In genomic region chr2:15562354-15563031, GRCh38 we compare ENCODE assay signal across 9 cellular contexts. TPM values are rescaled to one million over a fixed set of nuclear protein-coding genes. Genes with fewer than 3 reads are reported as not detected.
DNase-seq lines count a peak whose midpoint lies in the region; ATAC-seq and TF ChIP-seq lines count a peak whose summit lies in the region.
"Had no signal": no experiment of that assay in that cellular context is flagged by ENCODE, and none has a peak within 500 bp of the region (broad histone marks: within the 10 kb centered on the region; RNA-seq: fewer than 3 reads in every experiment).

No MANE protein-coding gene starts in this region.

- H3K9me3 Mint-ChIP-seq in activated CD4-positive, alpha-beta T cell treated with anti-CD3 and anti-CD28 coated beads, Interleukin-2, amount 10 ng/mL, durations not matched to agents 24 days and 14 days: no peaks in the 10 kb centered on the region
- no peaks in the 10 kb centered on the region for H3K9me3 Mint-ChIP-seq in activated B cell treated with CpG ODN at 0.5 μM for 24 hours

- H3K4me1 ChIP-seq in hepatocyte (ENCODE audit: insufficient read depth): peaks cover 18% of the 10 kb centered on the region
- peaks cover 23 to 26% of the 10 kb centered on the region in 2 donors for H3K4me1 ChIP-seq in gastrocnemius medialis

- no peak for TF ChIP-seq CTCF in activated B cell treated with CpG ODN at 0.5 μM for 24 hours (IDR thresholded peaks at IDR 0.05)
- no peak for TF ChIP-seq CTCF in hepatocyte (IDR thresholded peaks at IDR 0.05; ENCODE audit: poor library complexity)
- no peak for TF ChIP-seq CTCF in gastrocnemius medialis (IDR thresholded peaks at IDR 0.05 in 4 of 5, conservative IDR thresholded peaks at IDR 0.05 in 1 of 5)

- peak overlapping the region; percentile 98 for H2AFZ ChIP-seq in hepatocyte

- H3K27me3 ChIP-seq in hepatocyte: no peaks in the 10 kb centered on the region
- H3K27me3 ChIP-seq in gastrocnemius medialis: no peaks in the 10 kb centered on the region
- H3K27me3 ChIP-seq: testis had no signal

- H4K20me1 ChIP-seq in hepatocyte (ENCODE audit: insufficient read depth, poor library complexity, severe bottlenecking): no peaks in the 10 kb centered on the region

- H3K27ac Mint-ChIP-seq in activated CD4-positive, alpha-beta T cell treated with anti-CD3 and anti-CD28 coated beads, Interleukin-2, amount 10 ng/mL, durations not matched to agents 24 days and 14 days: peak overlapping the region; percentile 94
- H3K27ac Mint-ChIP-seq in activated B cell treated with CpG ODN at 0.5 μM for 24 hours: no peak overlapping the region

- H3K9me3 ChIP-seq in hepatocyte (ENCODE audit: low read depth) (no peaks in the 10 kb centered on the region), gastrocnemius medialis (no peaks in the 10 kb centered on the region)
- H3K9me3 ChIP-seq: testis had no signal

- H3K27ac ChIP-seq in hepatocyte (peak overlapping the region; percentile 88), gastrocnemius medialis (no peak overlapping the region)

- POLR2A ChIA-PET in activated B cell treated with CpG ODN at 0.5 μM for 24 hours (lab: Charles Lee): interaction anchor here (0.7 to 3.7 kb wide), 2 partner anchors 29 to 1060 kb away, joined by 3 to 19 read pairs; partner anchors contain the start of gene DDX1

- ATAC-seq in activated B cell treated with CpG ODN at 0.5 μM for 24 hours (ENCODE audit: low read depth) (no peak), gastrocnemius medialis (no peak), HG03469 (IDR thresholded peaks at IDR 0.05; ENCODE audit: unreplicated experiment) (no peak), HG02885 (IDR thresholded peaks at IDR 0.05; ENCODE audit: poor library complexity, unreplicated experiment) (no peak)

- CTCF ChIA-PET in activated B cell treated with CpG ODN at 0.5 μM for 24 hours (lab: Charles Lee): interaction anchor here (1.6 kb wide), 1 partner anchor 14 kb away, joined by 12 read pairs; no protein-coding TSS in a partner anchor

- intact Hi-C loops in activated CD4-positive, alpha-beta T cell treated with anti-CD3 and anti-CD28 coated beads, Interleukin-2, amount 10 ng/mL, durations not matched to agents 24 days and 14 days (cut with micrococcal nuclease): loop anchor here (5.0 kb wide), 1 partner anchor 185 kb away; no protein-coding TSS in a partner anchor
- intact Hi-C loops in activated B cell treated with CpG ODN at 0.5 μM for 24 hours (cut with micrococcal nuclease): no loop called here
- intact Hi-C loops in gastrocnemius medialis (cut with DNase I; ENCODE audit: low total_unique reads): loop anchor here (5.0 kb wide), 1 partner anchor 110 kb away; no protein-coding TSS in a partner anchor

- no peaks in the 10 kb centered on the region for H3K9me2 ChIP-seq in hepatocyte (replicated peaks; ENCODE audit: insufficient read depth)

- no peaks in the 10 kb centered on the region for H3K36me3 ChIP-seq in hepatocyte (replicated peaks; ENCODE audit: insufficient read depth, low read depth)
- H3K36me3 ChIP-seq in gastrocnemius medialis: no peaks in the 10 kb centered on the region

- peaks cover 6% of the 10 kb centered on the region for H3K27me3 Mint-ChIP-seq in activated CD4-positive, alpha-beta T cell treated with anti-CD3 and anti-CD28 coated beads, Interleukin-2, amount 10 ng/mL, durations not matched to agents 24 days and 14 days
- peaks cover 5% of the 10 kb centered on the region for H3K27me3 Mint-ChIP-seq in activated B cell treated with CpG ODN at 0.5 μM for 24 hours

- H3K36me3 Mint-ChIP-seq in activated CD4-positive, alpha-beta T cell treated with anti-CD3 and anti-CD28 coated beads, Interleukin-2, amount 10 ng/mL, durations not matched to agents 24 days and 14 days (ENCODE audit: low read depth): no peaks in the 10 kb centered on the region
- peaks cover 11% of the 10 kb centered on the region for H3K36me3 Mint-ChIP-seq in activated B cell treated with CpG ODN at 0.5 μM for 24 hours (ENCODE audit: low read depth)

- DNase-seq in activated CD4-positive, alpha-beta T cell treated with anti-CD3 and anti-CD28 coated beads, Interleukin-2, amount 10 ng/mL, durations not matched to agents 24 days and 14 days: no peak
- DNase-seq in activated CD4-positive, alpha-beta T cell treated with anti-CD3 and anti-CD28 coated beads for 1 hour: no peak
- DNase-seq in activated B cell treated with CpG ODN at 0.5 μM for 24 hours (no peak), hepatocyte (ENCODE audit: low spot score) (no peak), gastrocnemius medialis (no peak), islet precursor cell (no peak)

- no peak for TF ChIP-seq POLR2A in gastrocnemius medialis (IDR thresholded peaks at IDR 0.05)

- peak overlapping the region; percentile 84 for H3K4me2 ChIP-seq in hepatocyte

- H3K4me3 Mint-ChIP-seq in activated CD4-positive, alpha-beta T cell treated with anti-CD3 and anti-CD28 coated beads, Interleukin-2, amount 10 ng/mL, durations not matched to agents 24 days and 14 days: peak overlapping the region; percentile 99
- peak overlapping the region; percentile 100 for H3K4me3 Mint-ChIP-seq in activated B cell treated with CpG ODN at 0.5 μM for 24 hours

- 68% methylated on average over 6 of the region's 6 CpGs for WGBS in hepatocyte (ENCODE audit: low lambda C conversion rate, missing lambda C conversion rate)

- H3K79me2 ChIP-seq in hepatocyte: peaks cover 32% of the 10 kb centered on the region

- in situ Hi-C loops in gastrocnemius medialis (cut with MboI; ENCODE audit: low sequenced_read_pairs in 4 of 4): no loop called here

- H3K4me1 Mint-ChIP-seq in activated CD4-positive, alpha-beta T cell treated with anti-CD3 and anti-CD28 coated beads, Interleukin-2, amount 10 ng/mL, durations not matched to agents 24 days and 14 days: peaks cover 31% of the 10 kb centered on the region
- H3K4me1 Mint-ChIP-seq in activated B cell treated with CpG ODN at 0.5 μM for 24 hours: peaks cover 31% of the 10 kb centered on the region

- peak overlapping the region; percentile 31 for H3K4me3 ChIP-seq in hepatocyte
- peak overlapping the region in 3 of 4 donors; percentile 82 to 95 (median 83) for H3K4me3 ChIP-seq in gastrocnemius medialis

RNA-seq across cellular contexts. Expression of gene NBAS, which starts 1.4 kb away (rescaled TPM):
- total RNA-seq in activated CD4-positive, alpha-beta T cell treated with anti-CD3 and anti-CD28 coated beads, Interleukin-2, amount 10 ng/mL, durations not matched to agents 24 days and 14 days: 37.4 and 38.5 TPM in 2 replicates
- total RNA-seq in activated B cell treated with CpG ODN at 0.5 μM for 24 hours (39.1 and 40.1 TPM in 2 replicates), hepatocyte (45.8 and 47.2 TPM in 2 replicates), gastrocnemius medialis (10 to 100 TPM; 27.3 to 43.6 (median 28.4) TPM)
- 18.5 and 20.8 TPM in 2 replicates for polyA plus RNA-seq in hepatocyte

RNA-seq across cellular contexts. Expression of gene DDX1, which starts 29.2 kb away (rescaled TPM):
- total RNA-seq in activated CD4-positive, alpha-beta T cell treated with anti-CD3 and anti-CD28 coated beads, Interleukin-2, amount 10 ng/mL, durations not matched to agents 24 days and 14 days: 116 TPM in 2 replicates
- 72.4 and 74.4 TPM in 2 replicates for total RNA-seq in activated B cell treated with CpG ODN at 0.5 μM for 24 hours
- total RNA-seq in hepatocyte: 70.2 and 76.7 TPM in 2 replicates
- polyA plus RNA-seq in hepatocyte: 76.2 and 82.6 TPM in 2 replicates
- total RNA-seq in gastrocnemius medialis: 100 to 1,000 TPM in 1 of 4 donors, 10 to 100 TPM in 3; 72.8 to 108 (median 88.6) TPM
